In the genomic region with DNA sequence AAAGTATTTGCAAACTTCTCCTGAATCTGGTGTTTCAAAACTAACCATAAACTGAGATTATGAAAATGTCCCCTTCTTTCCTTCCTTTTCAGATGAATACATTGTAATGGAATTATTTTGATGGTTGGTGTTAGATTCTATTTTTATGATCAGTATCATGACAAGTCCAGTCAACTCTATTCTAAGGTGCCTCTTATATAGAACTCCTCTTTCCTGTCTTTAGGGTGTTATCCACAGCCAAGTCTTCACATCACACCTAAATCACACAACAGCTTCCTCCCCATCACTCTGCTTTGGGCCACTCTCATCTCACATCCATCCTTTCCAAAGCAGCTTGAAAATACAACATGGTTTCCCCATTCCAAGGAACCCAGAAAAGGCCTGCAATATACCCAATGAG, we compare ENCODE assay signal across 23 cellular contexts.
DNase-seq lines count a peak whose midpoint lies in the region; ATAC-seq and TF ChIP-seq lines count a peak whose summit lies in the region.
"Had no signal": no experiment of that assay in that cellular context is flagged by ENCODE, and none has a peak within 500 bp of the region (broad histone marks: within the 10 kb centered on the region; RNA-seq: fewer than 3 reads in every experiment).

No MANE protein-coding gene starts in this region.

- H3K27ac ChIP-seq in breast epithelium = peak overlapping the region; percentile 43 to 52
- H3K27ac ChIP-seq in IMR-90 (ENCODE audit: insufficient read depth, low read length) = no peak overlapping the region
- H3K27ac ChIP-seq in thoracic aorta = peak overlapping the region; percentile 31 to 85
- H3K27ac ChIP-seq in upper lobe of right lung = no peak overlapping the region
- H3K27ac ChIP-seq: C4-2B, right lobe of liver had no signal

- DNase-seq in breast epithelium (ENCODE audit: low spot score in 2 of 2) (no peak), MCF 10A (ENCODE audit: unreplicated experiment) (no peak), IMR-90 (no peak), amniotic epithelial cell (ENCODE audit: low read depth) (peak; percentile 41), thoracic aorta (ENCODE audit: low spot score) (no peak), AG08396 (ENCODE audit: low spot score) (no peak), upper lobe of right lung (no peak), SKM-1 (lab: John Stamatoyannopoulos, UW; ENCODE audit: unreplicated experiment) (no peak)
- DNase-seq: central memory CD4-positive, alpha-beta T cell; DMS79; GF-D8; heart left ventricle; kidney glomerular epithelial cell; mammary epithelial cell; NCI-H2029; right lobe of liver; stimulated activated CD4-positive, alpha-beta T cell treated with anti-CD3 and anti-CD28 coated beads, Interleukin-4, amount 100 ng/mL, for 24 hours; stimulated activated naive CD4-positive, alpha-beta T cell treated with Interleukin-2 at 50 U/mL for 16 hours; T-cell; tibial artery had no signal

- H3K4ac ChIP-seq in IMR-90 (ENCODE audit: low read depth, low read length) = no peak overlapping the region

- no peak overlapping the region for H3K9ac ChIP-seq in IMR-90 (ENCODE audit: low read depth, low read length)

- no peak overlapping the region for H3K4me2 ChIP-seq in IMR-90 (ENCODE audit: low read depth, low read length)

- TF ChIP-seq RAD21 in IMR-90 (IDR thresholded peaks at IDR 0.05; ENCODE audit: low read length) = no peak

- H2AK9ac ChIP-seq in IMR-90 (replicated peaks; ENCODE audit: low read depth, low read length, poor library complexity) = no peak overlapping the region

- H3K36me3 Mint-ChIP-seq in MCF 10A (ENCODE audit: insufficient read depth, unreplicated experiment) = peaks cover 10% of the 10 kb centered on the region
- H3K36me3 Mint-ChIP-seq: activated naive CD4-positive, alpha-beta T cell treated with anti-CD3 and anti-CD28 coated beads, Interleukin-2, amount 50 U/mL, for 24 hours; T-cell had no signal

- peak overlapping the region; percentile 31; the same call in 1 of the 2 replicates for H2BK20ac ChIP-seq in IMR-90 (ENCODE audit: low read depth, low read length)

- H2AK5ac ChIP-seq in IMR-90 (ENCODE audit: low read depth, low read length) = no peak overlapping the region

- H4K8ac ChIP-seq in IMR-90 (ENCODE audit: low read depth in 2 of 2, low read length in 2 of 2) = no peak overlapping the region

- H2BK120ac ChIP-seq in IMR-90 (ENCODE audit: low read depth, low read length) = no peak overlapping the region

- no peaks in the 10 kb centered on the region for H3K9me3 Mint-ChIP-seq in MCF 10A (ENCODE audit: unreplicated experiment)
- H3K9me3 Mint-ChIP-seq: activated naive CD4-positive, alpha-beta T cell treated with anti-CD3 and anti-CD28 coated beads, Interleukin-2, amount 50 U/mL, for 24 hours; T-cell had no signal

- H2AFZ ChIP-seq in IMR-90 (replicated peaks; ENCODE audit: low read length, poor library complexity) = no peak overlapping the region

- H3K23ac ChIP-seq in IMR-90 (ENCODE audit: low read depth, low read length) = no peak overlapping the region

- ATAC-seq in IMR-90 (ENCODE audit: low read depth) (no peak), thoracic aorta (ENCODE audit: insufficient number of reproducible peaks, low FRiP score, low read depth) (no peak), upper lobe of right lung (no peak)
- ATAC-seq: heart left ventricle, right lobe of liver, T-cell had no signal

- H2BK15ac ChIP-seq in IMR-90 (ENCODE audit: low read depth, low read length) = peak overlapping the region; percentile 47; the same call in 1 of the 3 replicates

- H3K27ac Mint-ChIP-seq in MCF 10A (ENCODE audit: low read depth, unreplicated experiment) = no peak overlapping the region
- H3K27ac Mint-ChIP-seq: activated naive CD4-positive, alpha-beta T cell treated with anti-CD3 and anti-CD28 coated beads, Interleukin-2, amount 50 U/mL, for 24 hours; progenitor cell of endocrine pancreas; T-cell had no signal

- no peaks in the 10 kb centered on the region for H3K27me3 ChIP-seq in breast epithelium
- no peaks in the 10 kb centered on the region for H3K27me3 ChIP-seq in IMR-90 (ENCODE audit: control insufficient read depth, insufficient read depth, low read length)
- no peaks in the 10 kb centered on the region for H3K27me3 ChIP-seq in thoracic aorta (replicated peaks; ENCODE audit: insufficient read depth)
- no peaks in the 10 kb centered on the region for H3K27me3 ChIP-seq in upper lobe of right lung
- H3K27me3 ChIP-seq: heart left ventricle, right lobe of liver, tibial artery had no signal

- no peak overlapping the region for H3K14ac ChIP-seq in IMR-90 (replicated peaks; ENCODE audit: low read depth, low read length)

- dilution Hi-C loops in IMR-90 (cut with HindIII; ENCODE audit: low sequenced_read_pairs, unreplicated experiment) = no loop called here

- in situ Hi-C loops in IMR-90 (cut with MboI; ENCODE audit: low sequenced_read_pairs) = no loop called here

- no peak overlapping the region for H4K91ac ChIP-seq in IMR-90 (ENCODE audit: insufficient read depth, low read depth, low read length)

- no peak for TF ChIP-seq POLR2A in breast epithelium (IDR thresholded peaks at IDR 0.05)
- TF ChIP-seq POLR2A in IMR-90 (IDR thresholded peaks at IDR 0.05; ENCODE audit: low read depth, low read length) = no peak

- H3K4me3 ChIP-seq in breast epithelium (no peak overlapping the region), IMR-90 (ENCODE audit: insufficient read depth, low read depth, low read length) (no peak overlapping the region), thoracic aorta (no peak overlapping the region), upper lobe of right lung (no peak overlapping the region)
- H3K4me3 ChIP-seq: heart left ventricle, right lobe of liver, tibial artery had no signal

- H3K4me1 Mint-ChIP-seq in MCF 10A (ENCODE audit: insufficient read depth, unreplicated experiment) = peaks cover 41% of the 10 kb centered on the region

- no peak overlapping the region for H3K4me3 Mint-ChIP-seq in MCF 10A (ENCODE audit: unreplicated experiment)
- H3K4me3 Mint-ChIP-seq: activated naive CD4-positive, alpha-beta T cell treated with anti-CD3 and anti-CD28 coated beads, Interleukin-2, amount 50 U/mL, for 24 hours; T-cell had no signal

- no peak overlapping the region for H3K56ac ChIP-seq in IMR-90 (ENCODE audit: extremely low read depth, insufficient read depth, low read length)

- H3K9me3 ChIP-seq in breast epithelium (no peaks in the 10 kb centered on the region), IMR-90 (ENCODE audit: control insufficient read depth, insufficient read depth, low read length) (no peaks in the 10 kb centered on the region), thoracic aorta (no peaks in the 10 kb centered on the region), upper lobe of right lung (no peaks in the 10 kb centered on the region)
- H3K9me3 ChIP-seq: heart left ventricle, right lobe of liver, tibial artery had no signal

- H4K5ac ChIP-seq in IMR-90 (ENCODE audit: low read depth, low read length) = no peak overlapping the region

- peaks cover 40% of the 10 kb centered on the region for H3K9me1 ChIP-seq in IMR-90 (ENCODE audit: insufficient read depth, low read length)

- intact Hi-C loops in breast epithelium (cut with DNase I; ENCODE audit: low total_unique reads) (no loop called here), MCF 10A (cut with micrococcal nuclease) (no loop called here), IMR-90 (cut with micrococcal nuclease) (loop anchor here (5.0 kb wide), 1 partner anchor 52 kb away; no protein-coding TSS in a partner anchor), upper lobe of right lung (cut with DNase I) (no loop called here)

- no peak for TF ChIP-seq CTCF in breast epithelium (IDR thresholded peaks at IDR 0.05)
- TF ChIP-seq CTCF in MCF 10A (IDR thresholded peaks at IDR 0.05; ENCODE audit: unreplicated experiment) = no peak
- no peak for TF ChIP-seq CTCF in IMR-90 (conservative IDR thresholded peaks at IDR 0.05; ENCODE audit: low read depth, low read length)
- no peak for TF ChIP-seq CTCF in thoracic aorta (IDR thresholded peaks at IDR 0.05)
- TF ChIP-seq CTCF in upper lobe of right lung (IDR thresholded peaks at IDR 0.05) = no peak

- H3K36me3 ChIP-seq in breast epithelium (no peaks in the 10 kb centered on the region), IMR-90 (ENCODE audit: control insufficient read depth, insufficient read depth, low read length) (no peaks in the 10 kb centered on the region), thoracic aorta (no peaks in the 10 kb centered on the region), upper lobe of right lung (no peaks in the 10 kb centered on the region)
- H3K36me3 ChIP-seq: heart left ventricle, right lobe of liver, tibial artery had no signal

- CTCF ChIA-PET in MCF 10A (lab: Yijun Ruan, JAX) = interaction anchor here (0.8 to 1.2 kb wide), 3 partner anchors 37 to 158 kb away, joined by 3 read pairs; no protein-coding TSS in a partner anchor
- CTCF ChIA-PET in IMR-90 (lab: Yijun Ruan, JAX) = no interaction called here

- H3K4me1 ChIP-seq in breast epithelium = peaks cover 0 to 6% of the 10 kb centered on the region in 2 donors
- peaks cover 32% of the 10 kb centered on the region for H3K4me1 ChIP-seq in IMR-90 (ENCODE audit: control insufficient read depth, insufficient read depth, low read length)
- H3K4me1 ChIP-seq in thoracic aorta (ENCODE audit: control insufficient read depth in 1 of 2, low read depth in 2 of 2) = peaks cover 61 to 71% of the 10 kb centered on the region in 2 donors
- peaks cover 57% of the 10 kb centered on the region for H3K4me1 ChIP-seq in upper lobe of right lung

- POLR2A ChIA-PET in MCF 10A (lab: Yijun Ruan, JAX) (interaction anchor here (1.0 kb wide), 1 partner anchor 12 kb away, joined by 3 read pairs; no protein-coding TSS in a partner anchor), IMR-90 (lab: Charles Lee; ENCODE audit: unreplicated experiment) (no interaction called here)

- no peaks in the 10 kb centered on the region for H3K79me1 ChIP-seq in IMR-90 (ENCODE audit: low read depth in 1 of 2, low read length in 2 of 2)

- no peak overlapping the region for H3K18ac ChIP-seq in IMR-90 (ENCODE audit: low read depth, low read length)

- H4K20me1 ChIP-seq in IMR-90 (ENCODE audit: insufficient read depth, low read length) = no peaks in the 10 kb centered on the region

- no peak overlapping the region for H2BK5ac ChIP-seq in IMR-90 (ENCODE audit: low read depth, low read length, poor library complexity, severe bottlenecking)

- H3K27me3 Mint-ChIP-seq in MCF 10A (ENCODE audit: insufficient read depth, unreplicated experiment) = no peaks in the 10 kb centered on the region
- H3K27me3 Mint-ChIP-seq: activated naive CD4-positive, alpha-beta T cell treated with anti-CD3 and anti-CD28 coated beads, Interleukin-2, amount 50 U/mL, for 24 hours; T-cell had no signal

- BruUV-seq in MCF 10A (replicated peaks; lab: Mats Ljungman, UMichigan) = no TSS peak
- no TSS peak for BruUV-seq in IMR-90 (replicated peaks; lab: Mats Ljungman, UMichigan)

TF ChIP-seq in IMR-90, 13 proteins besides CTCF, POLR2A, EP300 and RAD21 (continues in another document):
- TF ChIP-seq, protein P1, sequence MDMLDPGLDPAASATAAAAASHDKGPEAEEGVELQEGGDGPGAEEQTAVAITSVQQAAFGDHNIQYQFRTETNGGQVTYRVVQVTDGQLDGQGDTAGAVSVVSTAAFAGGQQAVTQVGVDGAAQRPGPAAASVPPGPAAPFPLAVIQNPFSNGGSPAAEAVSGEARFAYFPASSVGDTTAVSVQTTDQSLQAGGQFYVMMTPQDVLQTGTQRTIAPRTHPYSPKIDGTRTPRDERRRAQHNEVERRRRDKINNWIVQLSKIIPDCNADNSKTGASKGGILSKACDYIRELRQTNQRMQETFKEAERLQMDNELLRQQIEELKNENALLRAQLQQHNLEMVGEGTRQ (IDR thresholded peaks at IDR 0.05; ENCODE audit: low read depth, low read length) = no peak
- TF ChIP-seq SMC3 (IDR thresholded peaks at IDR 0.05; ENCODE audit: low read depth, low read length) = no peak

Comparison
In these comparisons a context has a peak if more than half of its experiments do, and no peak if none do; other contexts are left out.
1. H3K27ac ChIP-seq: peak in breast epithelium (2 of 2) and thoracic aorta (2 of 2); none in IMR-90 (single experiment) and upper lobe of right lung (single experiment).